ENCODE assay signal across 9 cellular contexts in the genomic region with DNA sequence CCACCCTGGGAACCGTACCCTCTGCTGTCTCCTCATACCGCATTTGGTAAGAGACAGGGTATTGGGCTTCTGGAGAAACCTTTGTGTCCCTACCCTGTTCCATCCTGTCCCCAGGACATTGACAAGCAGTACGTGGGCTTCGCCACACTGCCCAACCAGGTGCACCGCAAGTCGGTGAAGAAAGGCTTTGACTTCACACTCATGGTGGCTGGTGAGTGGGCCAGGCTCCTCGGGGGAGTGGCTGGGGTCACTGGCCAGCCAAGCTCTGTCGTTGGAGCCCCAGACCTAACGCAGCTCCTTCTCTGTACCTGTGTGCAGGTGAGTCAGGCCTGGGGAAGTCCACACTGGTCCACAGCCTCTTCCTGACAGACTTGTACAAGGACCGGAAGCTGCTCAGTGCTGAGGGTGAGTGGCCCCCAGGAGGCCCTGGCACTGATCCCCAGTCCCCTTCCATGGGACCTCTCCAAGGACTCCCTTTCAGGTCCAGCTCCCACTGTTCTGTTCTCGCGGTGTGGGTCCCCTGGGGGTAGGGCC. TPM values are rescaled to one million over a fixed set of nuclear protein-coding genes. Genes with fewer than 3 reads are reported as not detected.
A peak's percentile ranks its signal among the peaks of the same experiment; 100 is the strongest.
DNase-seq lines count a peak whose midpoint lies in the region; ATAC-seq and TF ChIP-seq lines count a peak whose summit lies in the region.
"Had no signal": no experiment of that assay in that cellular context is flagged by ENCODE, and none has a peak within 500 bp of the region (broad histone marks: within the 10 kb centered on the region; RNA-seq: fewer than 3 reads in every experiment).

No MANE protein-coding gene starts in this region.

- no peak for TF ChIP-seq EP300 in stomach (IDR thresholded peaks at IDR 0.05)

- CTCF ChIA-PET in activated B cell treated with CpG ODN at 0.5 μM for 24 hours (lab: Charles Lee) = interaction anchor here (0.7 kb wide), 1 partner anchor 580 kb away, joined by 3 read pairs; no protein-coding TSS in a partner anchor

- no peak overlapping the region for H3K27ac Mint-ChIP-seq in activated T-cell treated with anti-CD3 and anti-CD28 coated beads, Interleukin-2, amount 50 U/mL, for 24 hours
- no peak overlapping the region for H3K27ac Mint-ChIP-seq in activated B cell treated with CpG ODN at 0.5 μM for 24 hours

- no peak for DNase-seq in activated T-cell treated with anti-CD3 and anti-CD28 coated beads, Interleukin-2, amount 50 U/mL, for 24 hours
- DNase-seq in activated T-cell treated with anti-CD3 and anti-CD28 coated beads, Interleukin-2, amount 50 U/mL, for 48 hours = no peak
- DNase-seq in activated B cell treated with CpG ODN at 0.5 μM for 24 hours = no peak
- DNase-seq in right atrium auricular region (ENCODE audit: low spot score) = no peak
- DNase-seq in stomach = no peak
- no peak for DNase-seq in NOMO-1 treated with dmso at 0.1 percent for 144 hours (lab: John Stamatoyannopoulos, UW; ENCODE audit: unreplicated experiment)
- DNase-seq: Peyer's patch had no signal

- peaks cover 0 to 85% of the 10 kb centered on the region in 2 donors for H3K4me1 ChIP-seq in right atrium auricular region
- H3K4me1 ChIP-seq in stomach = peaks cover 39 to 77% (median 63%) of the 10 kb centered on the region in 4 donors

- intact Hi-C loops in activated B cell treated with CpG ODN at 0.5 μM for 24 hours (cut with micrococcal nuclease) = loop anchor here (5.0 kb wide), 1 partner anchor 242 kb away; a partner anchor contains a TSS
- intact Hi-C loops in stomach (cut with DNase I; ENCODE audit: low total_unique reads) = no loop called here

- no peaks in the 10 kb centered on the region for H3K36me3 Mint-ChIP-seq in activated T-cell treated with anti-CD3 and anti-CD28 coated beads, Interleukin-2, amount 50 U/mL, for 24 hours (ENCODE audit: low read depth)
- H3K36me3 Mint-ChIP-seq in activated B cell treated with CpG ODN at 0.5 μM for 24 hours (ENCODE audit: low read depth) = no peaks in the 10 kb centered on the region

- no peak for TF ChIP-seq CTCF in activated B cell treated with CpG ODN at 0.5 μM for 24 hours (IDR thresholded peaks at IDR 0.05)
- TF ChIP-seq CTCF in right atrium auricular region (IDR thresholded peaks at IDR 0.05) = no peak
- TF ChIP-seq CTCF in stomach (IDR thresholded peaks at IDR 0.05) = no peak

- POLR2A ChIA-PET in activated B cell treated with CpG ODN at 0.5 μM for 24 hours (lab: Charles Lee) = no interaction called here

- peaks cover 65% of the 10 kb centered on the region for H3K27me3 Mint-ChIP-seq in activated T-cell treated with anti-CD3 and anti-CD28 coated beads, Interleukin-2, amount 50 U/mL, for 24 hours
- H3K27me3 Mint-ChIP-seq in activated B cell treated with CpG ODN at 0.5 μM for 24 hours = peaks cover 43% of the 10 kb centered on the region

- TF ChIP-seq POLR2A in stomach (IDR thresholded peaks at IDR 0.05) = no peak

- no peaks in the 10 kb centered on the region for H3K9me3 ChIP-seq in right atrium auricular region
- H3K9me3 ChIP-seq in stomach = no peaks in the 10 kb centered on the region
- H3K9me3 ChIP-seq: Peyer's patch had no signal

- H3K4me1 Mint-ChIP-seq in activated T-cell treated with anti-CD3 and anti-CD28 coated beads, Interleukin-2, amount 50 U/mL, for 24 hours (ENCODE audit: low read depth) = peaks cover 19% of the 10 kb centered on the region
- peaks cover 17% of the 10 kb centered on the region for H3K4me1 Mint-ChIP-seq in activated B cell treated with CpG ODN at 0.5 μM for 24 hours

- ATAC-seq in activated B cell treated with CpG ODN at 0.5 μM for 24 hours (ENCODE audit: low read depth) (no peak), HG02610 (IDR thresholded peaks at IDR 0.05; ENCODE audit: unreplicated experiment) (no peak), HG02759 (IDR thresholded peaks at IDR 0.05; ENCODE audit: unreplicated experiment) (no peak)

- H3K36me3 ChIP-seq in right atrium auricular region (peaks cover 25% of the 10 kb centered on the region), stomach (peaks cover 0 to 32% (median 16%) of the 10 kb centered on the region in 4 donors)
- H3K36me3 ChIP-seq: Peyer's patch had no signal

- H3K27me3 ChIP-seq in right atrium auricular region (no peaks in the 10 kb centered on the region), stomach (peaks cover 0 to 95% (median 59%) of the 10 kb centered on the region in 3 donors)

- WGBS in stomach, 5 donors = 82 to 86% (median 85%) methylated on average over 8 to 12 of the region's 12 CpGs

- H3K4me3 Mint-ChIP-seq in activated T-cell treated with anti-CD3 and anti-CD28 coated beads, Interleukin-2, amount 50 U/mL, for 24 hours = peak overlapping the region; percentile 41
- H3K4me3 Mint-ChIP-seq in activated B cell treated with CpG ODN at 0.5 μM for 24 hours = peak overlapping the region; percentile 65

- H3K27ac ChIP-seq in right atrium auricular region = peak overlapping the region; percentile 91 to 96
- H3K27ac ChIP-seq in stomach = peak overlapping the region in 1 of 5 donors; percentile 78

- no peaks in the 10 kb centered on the region for H3K9me3 Mint-ChIP-seq in activated T-cell treated with anti-CD3 and anti-CD28 coated beads, Interleukin-2, amount 50 U/mL, for 24 hours
- H3K9me3 Mint-ChIP-seq in activated B cell treated with CpG ODN at 0.5 μM for 24 hours = no peaks in the 10 kb centered on the region

- H3K4me3 ChIP-seq in right atrium auricular region = peak overlapping the region; percentile 70 to 73
- H3K4me3 ChIP-seq in stomach = peak overlapping the region in 3 of 4 donors; percentile 59 to 65 (median 59)

RNA-seq across cellular contexts. Expression of a gene that starts 3.8 kb away (rescaled TPM):
- not detected in 2 replicates for total RNA-seq in activated B cell treated with CpG ODN at 0.5 μM for 24 hours
- total RNA-seq in right atrium auricular region = 10 to 100 TPM; 25.8 to 34.7 TPM
- 10 to 100 TPM in 1 of 5 donors, 1 to 10 TPM in 2, not detected in 2; 2.4 to 27.8 (median 9.3) TPM for total RNA-seq in stomach
- 10 to 100 TPM in 1 of 3 donors, 1 to 10 TPM in 2; 5.5 to 12.4 (median 8.0) TPM for polyA plus RNA-seq in stomach

RNA-seq across cellular contexts. Expression of a gene that starts 5.3 kb away (rescaled TPM):
- total RNA-seq in activated B cell treated with CpG ODN at 0.5 μM for 24 hours (not detected in 2 replicates), right atrium auricular region (100 to 1,000 TPM; 162 to 287 TPM), stomach (10 to 100 TPM in 3 of 5 donors, 1 to 10 TPM in 2; 1.2 to 38.8 (median 13.9) TPM)
- 10 to 100 TPM in 2 of 3 donors, 1 to 10 TPM in 1; 8.2 to 16.0 (median 11.1) TPM for polyA plus RNA-seq in stomach

RNA-seq across cellular contexts. Expression of a gene that starts 41.0 kb away (rescaled TPM):
- total RNA-seq in activated B cell treated with CpG ODN at 0.5 μM for 24 hours = not detected in 2 replicates
- under 1 TPM in 1 of 2 donors, not detected in 1; 0.24 TPM for total RNA-seq in right atrium auricular region
- under 1 TPM in 2 of 5 donors, not detected in 3; 0.43 to 0.73 TPM for total RNA-seq in stomach
- polyA plus RNA-seq in stomach = 1 to 10 TPM in 1 of 3 donors, under 1 TPM in 1, not detected in 1; 0.62 to 1.1 TPM

Comparison
In these comparisons a context has a peak if more than half of its experiments do, and no peak if none do; other contexts are left out.
1. RNA of a gene that starts 5.3 kb away (total RNA-seq): 162 to 287 TPM in right atrium auricular region; 1.2 to 38.8 TPM in stomach and not detected in activated B cell treated with CpG ODN at 0.5 μM for 24 hours; every median in the first group is over 4 times any median in the second.